In the genomic region with DNA sequence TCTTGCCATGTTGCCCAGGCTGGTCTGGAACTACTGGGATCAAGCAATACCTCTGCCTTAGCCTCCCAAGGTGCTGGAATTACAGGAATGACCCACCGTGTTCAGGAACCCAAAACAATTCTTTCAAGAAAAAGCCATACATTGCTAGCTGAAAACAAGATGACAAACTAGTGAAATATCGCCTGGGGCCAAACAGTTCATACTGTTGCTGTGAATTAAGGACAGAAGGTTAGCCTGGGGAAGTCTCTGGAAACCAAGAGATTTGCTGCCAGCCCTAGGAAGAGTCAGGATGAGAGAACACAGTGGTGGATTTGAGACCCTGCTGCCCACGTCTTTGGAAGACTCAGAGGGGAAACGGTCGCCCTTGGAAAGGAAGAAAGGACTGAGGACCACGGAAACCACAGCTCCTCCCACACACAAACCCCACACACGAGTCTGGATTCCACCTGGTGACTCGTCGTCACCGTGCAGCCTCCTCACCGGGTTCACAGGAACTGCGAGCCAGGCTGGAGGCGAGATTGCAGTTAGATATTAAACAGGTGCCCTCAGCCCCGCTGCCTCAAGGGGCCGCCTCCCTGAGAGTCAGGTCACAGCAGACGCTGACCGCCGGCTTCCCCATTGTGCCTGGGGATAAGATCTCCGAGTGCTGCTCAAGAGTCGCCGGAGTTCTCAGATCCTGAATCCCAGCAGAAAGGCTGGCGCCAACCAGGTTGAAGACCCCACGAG, we compare ENCODE assay signal across 7 cellular contexts. TPM values are rescaled to one million over a fixed set of nuclear protein-coding genes. Genes with fewer than 3 reads are reported as not detected.
DNase-seq lines count a peak whose midpoint lies in the region; ATAC-seq and TF ChIP-seq lines count a peak whose summit lies in the region.
"Not testable (repeated sequence)": the region's sequence is repeated elsewhere in the genome, so short reads cannot be mapped to it uniquely, and the experiment has no call there.

No MANE protein-coding gene starts in this region.

- peaks cover 12% of the 10 kb centered on the region for H3K9me3 Mint-ChIP-seq in activated CD8-positive, alpha-beta memory T cell treated with anti-CD3 and anti-CD28 coated beads, Interleukin-2, amount 10 ng/mL, durations not matched to agents 7 days and 5 days (ENCODE audit: low read depth)

- not testable (repeated sequence) for H3K9me3 ChIP-seq in OCI-LY3 (ENCODE audit: insufficient read depth, low read length)

- peak overlapping the region; percentile 72 for H3K27ac Mint-ChIP-seq in activated CD8-positive, alpha-beta memory T cell treated with anti-CD3 and anti-CD28 coated beads, Interleukin-2, amount 10 ng/mL, durations not matched to agents 7 days and 5 days

- peak; percentile 67 for DNase-seq in activated CD8-positive, alpha-beta memory T cell treated with anti-CD3 and anti-CD28 coated beads, Interleukin-2, amount 10 ng/mL, durations not matched to agents 7 days and 5 days
- peak in 2 of 10 donors; percentile 4 to 11 for DNase-seq in dorsolateral prefrontal cortex
- peak; percentile 68 for DNase-seq in left kidney (ENCODE audit: low read depth, low spot score)

- not testable (repeated sequence) for H4K20me1 ChIP-seq in OCI-LY3 (ENCODE audit: insufficient read depth, low read length)

- not testable (repeated sequence) for H3K27me3 Mint-ChIP-seq in activated CD8-positive, alpha-beta memory T cell treated with anti-CD3 and anti-CD28 coated beads, Interleukin-2, amount 10 ng/mL, durations not matched to agents 7 days and 5 days

- peak overlapping the region; percentile 66 for H3K9ac ChIP-seq in OCI-LY3 (ENCODE audit: low read length)

- H3K4me3 Mint-ChIP-seq in activated CD8-positive, alpha-beta memory T cell treated with anti-CD3 and anti-CD28 coated beads, Interleukin-2, amount 10 ng/mL, durations not matched to agents 7 days and 5 days: peak overlapping the region; percentile 98

- H2AFZ ChIP-seq in OCI-LY3 (ENCODE audit: low read depth, low read length): peak overlapping the region; percentile 20

- H3K36me3 Mint-ChIP-seq in activated CD8-positive, alpha-beta memory T cell treated with anti-CD3 and anti-CD28 coated beads, Interleukin-2, amount 10 ng/mL, durations not matched to agents 7 days and 5 days: peaks cover 35% of the 10 kb centered on the region

- H3K4me2 ChIP-seq in OCI-LY3 (ENCODE audit: low read length): peak overlapping the region; percentile 82

- not testable (repeated sequence) for TF ChIP-seq CTCF in OCI-LY3 (IDR thresholded peaks at IDR 0.05; ENCODE audit: low read depth, low read length); dorsolateral prefrontal cortex (IDR thresholded peaks at IDR 0.05 in 54 of 56, conservative IDR thresholded peaks at IDR 0.05 in 2 of 56; ENCODE audit: low read depth in 1 of 56, partially characterized antibody in 56 of 56)

- intact Hi-C loops in dorsolateral prefrontal cortex (cut with DNase I): loop anchor here (2.0 to 5.0 kb wide), 3 partner anchors 38 to 112 kb away; a partner anchor contains a TSS

- not testable (repeated sequence) for H3K4me1 ChIP-seq in OCI-LY3 (ENCODE audit: low read length)

- CTCF ChIA-PET in activated CD8-positive, alpha-beta memory T cell treated with anti-CD3 and anti-CD28 coated beads, Interleukin-2, amount 10 ng/mL, durations not matched to agents 7 days and 5 days (lab: Charles Lee): interaction anchor here (1.3 kb wide), 1 partner anchor 349 kb away, joined by 3 read pairs; no protein-coding TSS in a partner anchor

- H3K4me1 Mint-ChIP-seq in activated CD8-positive, alpha-beta memory T cell treated with anti-CD3 and anti-CD28 coated beads, Interleukin-2, amount 10 ng/mL, durations not matched to agents 7 days and 5 days: not testable (repeated sequence)

- H3K27me3 ChIP-seq in OCI-LY3 (ENCODE audit: low read depth, low read length); dorsolateral prefrontal cortex: not testable (repeated sequence)

- H3K27ac ChIP-seq in OCI-LY3 (ENCODE audit: low read length): peak overlapping the region; percentile 39
- H3K27ac ChIP-seq in dorsolateral prefrontal cortex: peak overlapping the region in 25 of 59 donors; percentile 14 to 82 (median 57)
- peak overlapping the region in 18 of 21 experiments; percentile 47 to 86 (median 74) for H3K27ac ChIP-seq in skin epidermis

- H3K79me2 ChIP-seq in OCI-LY3 (ENCODE audit: low read length): not testable (repeated sequence)

- peak overlapping the region; percentile 80 for H3K4me3 ChIP-seq in OCI-LY3 (ENCODE audit: low read length)
- H3K4me3 ChIP-seq in dorsolateral prefrontal cortex: peak overlapping the region; percentile 43 to 92 (median 70)
- peak overlapping the region; percentile 53 to 74 (median 67) for H3K4me3 ChIP-seq in skin epidermis

- not testable (repeated sequence) for H3K36me3 ChIP-seq in OCI-LY3 (replicated peaks; ENCODE audit: low read depth, low read length)

- ATAC-seq in GM18861 (IDR thresholded peaks at IDR 0.05; ENCODE audit: unreplicated experiment) (peak; percentile 28), HG03196 (IDR thresholded peaks at IDR 0.05; ENCODE audit: unreplicated experiment) (peak; percentile 35)
- not testable (repeated sequence) for ATAC-seq in activated CD8-positive, alpha-beta memory T cell treated with anti-CD3 and anti-CD28 coated beads, Interleukin-2, amount 10 ng/mL, durations not matched to agents 7 days and 5 days

RNA-seq across cellular contexts. Expression of a gene that starts 1.0 kb away (rescaled TPM):
- 1 to 10 TPM; 3.7 to 4.3 TPM for total RNA-seq in activated CD8-positive, alpha-beta memory T cell treated with anti-CD3 and anti-CD28 coated beads, Interleukin-2, amount 10 ng/mL, durations not matched to agents 7 days and 5 days
- total RNA-seq in dorsolateral prefrontal cortex: 1 to 10 TPM; 2.2 to 9.7 (median 5.7) TPM

RNA-seq across cellular contexts. Expression of a gene that starts 38.8 kb away (rescaled TPM):
- 1 to 10 TPM; 4.6 to 4.8 TPM for total RNA-seq in activated CD8-positive, alpha-beta memory T cell treated with anti-CD3 and anti-CD28 coated beads, Interleukin-2, amount 10 ng/mL, durations not matched to agents 7 days and 5 days
- total RNA-seq in dorsolateral prefrontal cortex: 1 to 10 TPM; 2.2 to 7.1 (median 4.3) TPM

RNA-seq across cellular contexts. Expression of a gene that starts 44.8 kb away (rescaled TPM):
- total RNA-seq in activated CD8-positive, alpha-beta memory T cell treated with anti-CD3 and anti-CD28 coated beads, Interleukin-2, amount 10 ng/mL, durations not matched to agents 7 days and 5 days: 1 to 10 TPM; 1.4 to 1.9 TPM
- 10 to 100 TPM in 60 of 120 experiments, 1 to 10 TPM in 60; 4.7 to 18.1 (median 9.9) TPM for total RNA-seq in dorsolateral prefrontal cortex
